In genomic region chr10:550665-551460, GRCh38 we compare ENCODE assay signal across 20 cellular contexts.
DNase-seq lines count a peak whose midpoint lies in the region; ATAC-seq and TF ChIP-seq lines count a peak whose summit lies in the region.
"Had no signal": no experiment of that assay in that cellular context is flagged by ENCODE, and none has a peak within 500 bp of the region (broad histone marks: within the 10 kb centered on the region; RNA-seq: fewer than 3 reads in every experiment).

No MANE protein-coding gene starts in this region.

- intact Hi-C loops in natural killer cell (cut with micrococcal nuclease): no loop called here
- intact Hi-C loops in sciatic nerve (cut with DNase I): no loop called here
- intact Hi-C loops in CD8-positive, alpha-beta T cell (cut with DNase I, micrococcal nuclease): no loop called here

- H3K4ac ChIP-seq in mesenchymal stem cell (ENCODE audit: low read depth in 1 of 2, low read length in 2 of 2): no peak overlapping the region

- no peak overlapping the region for H2AK5ac ChIP-seq in mesenchymal stem cell (ENCODE audit: low read length, severe bottlenecking)

- H3K4me1 ChIP-seq in mesenchymal stem cell (ENCODE audit: control insufficient read depth, insufficient read depth, low read depth, low read length): peaks cover 23% of the 10 kb centered on the region
- no peaks in the 10 kb centered on the region for H3K4me1 ChIP-seq in CD8-positive, alpha-beta T cell (ENCODE audit: insufficient read depth, low read length)
- H3K4me1 ChIP-seq: Peyer's patch, SJSA1 had no signal

- no peaks in the 10 kb centered on the region for H3K9me3 ChIP-seq in mesenchymal stem cell (ENCODE audit: control insufficient read depth, low read length)
- no peaks in the 10 kb centered on the region for H3K9me3 ChIP-seq in CD8-positive, alpha-beta T cell (ENCODE audit: low read length)
- H3K9me3 ChIP-seq: Peyer's patch, SJSA1 had no signal

- no peaks in the 10 kb centered on the region for H3K36me3 Mint-ChIP-seq in natural killer cell treated with Interleukin-12 subunit alpha and Interleukin-12 subunit beta and Interleukin-15 and Interleukin-18, amount 100 ng/mL, for 72 hours
- no peaks in the 10 kb centered on the region for H3K36me3 Mint-ChIP-seq in natural killer cell
- H3K36me3 Mint-ChIP-seq in CD8-positive, alpha-beta T cell: no peaks in the 10 kb centered on the region
- H3K36me3 Mint-ChIP-seq: CD8-positive, alpha-beta memory T cell; IgD-negative memory B cell had no signal

- no peak overlapping the region for H2BK120ac ChIP-seq in mesenchymal stem cell (ENCODE audit: low read depth, low read length)

- no peak overlapping the region for H3K27ac Mint-ChIP-seq in natural killer cell treated with Interleukin-12 subunit alpha and Interleukin-12 subunit beta and Interleukin-15 and Interleukin-18, amount 100 ng/mL, for 72 hours
- H3K27ac Mint-ChIP-seq in natural killer cell: no peak overlapping the region
- H3K27ac Mint-ChIP-seq in CD8-positive, alpha-beta T cell: no peak overlapping the region
- H3K27ac Mint-ChIP-seq: CD8-positive, alpha-beta memory T cell; GM23338; IgD-negative memory B cell had no signal

- peaks cover 30 to 42% of the 10 kb centered on the region in 2 donors for H3K27me3 Mint-ChIP-seq in natural killer cell treated with Interleukin-12 subunit alpha and Interleukin-12 subunit beta and Interleukin-15 and Interleukin-18, amount 100 ng/mL, for 72 hours
- H3K27me3 Mint-ChIP-seq in natural killer cell (ENCODE audit: low read depth in 2 of 2): peaks cover 21 to 27% of the 10 kb centered on the region in 2 donors
- H3K27me3 Mint-ChIP-seq in CD8-positive, alpha-beta T cell (ENCODE audit: low read depth): peaks cover 29% of the 10 kb centered on the region

- H3K27ac ChIP-seq in mesenchymal stem cell (ENCODE audit: low read length, poor library complexity, severe bottlenecking): no peak overlapping the region
- H3K27ac ChIP-seq in CD8-positive, alpha-beta T cell (ENCODE audit: low read depth, low read length): no peak overlapping the region
- H3K27ac ChIP-seq: Peyer's patch, SJSA1 had no signal

- DNase-seq in natural killer cell treated with Interleukin-12 subunit alpha and Interleukin-12 subunit beta and Interleukin-15 and Interleukin-18, amount 100 ng/mL, for 72 hours (ENCODE audit: low spot score): no peak
- no peak for DNase-seq in natural killer cell
- no peak for DNase-seq in mesenchymal stem cell
- DNase-seq in sciatic nerve (ENCODE audit: low spot score): peak; percentile 49
- DNase-seq in CD8-positive, alpha-beta T cell: no peak
- no peak for DNase-seq in NCI-H446 (lab: John Stamatoyannopoulos, UW)
- DNase-seq: AML-193; CD8-positive, alpha-beta memory T cell; HCEC 1CT; NCI-H1105; NCI-H2081; NCI-H2171; NCI-H345; NCI-H524 treated with DMSO at 0.1 percent for 48 hours; NCI-H82; Peyer's patch had no signal

- TF ChIP-seq CTCF in natural killer cell (IDR thresholded peaks at IDR 0.05): no peak
- TF ChIP-seq CTCF in CD8-positive, alpha-beta T cell (IDR thresholded peaks at IDR 0.05): no peak

- POLR2A ChIA-PET in CD8-positive, alpha-beta T cell (lab: Charles Lee): no interaction called here

- H4K91ac ChIP-seq in mesenchymal stem cell (ENCODE audit: low read length): peak overlapping the region; percentile 14

- H3K27me3 ChIP-seq in mesenchymal stem cell (ENCODE audit: control insufficient read depth in 1 of 2, insufficient read depth in 1 of 2, low read length in 2 of 2): no peaks in the 10 kb centered on the region
- H3K27me3 ChIP-seq in CD8-positive, alpha-beta T cell (ENCODE audit: insufficient read depth, low read length): peaks cover 4% of the 10 kb centered on the region
- H3K27me3 ChIP-seq: Peyer's patch, SJSA1 had no signal

- no peak overlapping the region for H3K9ac ChIP-seq in mesenchymal stem cell (ENCODE audit: low read length)

- no peak overlapping the region for H3K4me2 ChIP-seq in mesenchymal stem cell (ENCODE audit: low read length, poor library complexity, severe bottlenecking)
- H3K4me2 ChIP-seq: GM23338 had no signal

- H3K14ac ChIP-seq in mesenchymal stem cell (ENCODE audit: low read length in 2 of 2): no peak overlapping the region

- 95% methylated on average over 25 of the region's 25 CpGs for WGBS in mesenchymal stem cell

- peaks cover 0 to 7% of the 10 kb centered on the region in 2 experiments for H3K36me3 ChIP-seq in mesenchymal stem cell (ENCODE audit: control insufficient read depth in 1 of 2, insufficient read depth in 2 of 2, low read depth in 1 of 2, low read length in 2 of 2)
- H3K36me3 ChIP-seq in CD8-positive, alpha-beta T cell (ENCODE audit: insufficient read depth, low read length): no peaks in the 10 kb centered on the region
- H3K36me3 ChIP-seq: Peyer's patch, SJSA1 had no signal

- no peak overlapping the region for H2BK5ac ChIP-seq in mesenchymal stem cell (ENCODE audit: low read depth, low read length, poor library complexity, severe bottlenecking)

- no peak overlapping the region for H2AFZ ChIP-seq in mesenchymal stem cell (ENCODE audit: low read depth, low read length)
- H2AFZ ChIP-seq: GM23338 had no signal

- no peak overlapping the region for H3K4me3 Mint-ChIP-seq in natural killer cell treated with Interleukin-12 subunit alpha and Interleukin-12 subunit beta and Interleukin-15 and Interleukin-18, amount 100 ng/mL, for 72 hours
- no peak overlapping the region for H3K4me3 Mint-ChIP-seq in natural killer cell
- H3K4me3 Mint-ChIP-seq in CD8-positive, alpha-beta T cell: no peak overlapping the region
- H3K4me3 Mint-ChIP-seq: CD8-positive, alpha-beta memory T cell; GM23338; IgD-negative memory B cell had no signal

- peak; percentile 11 to 25 for ATAC-seq in natural killer cell treated with Interleukin-12 subunit alpha and Interleukin-12 subunit beta and Interleukin-15 and Interleukin-18, amount 100 ng/mL, for 72 hours
- ATAC-seq in natural killer cell (no peak), sciatic nerve (no peak), HG03108 (IDR thresholded peaks at IDR 0.05; ENCODE audit: unreplicated experiment) (no peak)
- ATAC-seq in CD8-positive, alpha-beta T cell: no peak
- ATAC-seq: GM23338 had no signal

- H4K8ac ChIP-seq in mesenchymal stem cell (ENCODE audit: low read length): no peak overlapping the region

- no peak overlapping the region for H3K18ac ChIP-seq in mesenchymal stem cell (ENCODE audit: low read depth in 1 of 2, low read length in 2 of 2)

- H3K9me3 Mint-ChIP-seq in natural killer cell treated with Interleukin-12 subunit alpha and Interleukin-12 subunit beta and Interleukin-15 and Interleukin-18, amount 100 ng/mL, for 72 hours: no peaks in the 10 kb centered on the region
- H3K9me3 Mint-ChIP-seq in natural killer cell: no peaks in the 10 kb centered on the region
- H3K9me3 Mint-ChIP-seq in CD8-positive, alpha-beta T cell: no peaks in the 10 kb centered on the region
- H3K9me3 Mint-ChIP-seq: GM23338, IgD-negative memory B cell had no signal

- no peak overlapping the region for H2BK12ac ChIP-seq in mesenchymal stem cell (ENCODE audit: low read length in 2 of 2)

- CTCF ChIA-PET in CD8-positive, alpha-beta T cell (lab: Charles Lee): no interaction called here

- H3K4me3 ChIP-seq in mesenchymal stem cell (ENCODE audit: insufficient read depth in 1 of 2, low read depth in 1 of 2, low read length in 2 of 2): no peak overlapping the region
- H3K4me3 ChIP-seq in CD8-positive, alpha-beta T cell (ENCODE audit: low read depth, low read length): no peak overlapping the region
- H3K4me3 ChIP-seq: GM23338, Peyer's patch, SJSA1 had no signal

- peaks cover 44% of the 10 kb centered on the region for H3K79me1 ChIP-seq in mesenchymal stem cell (replicated peaks; ENCODE audit: low read length, poor library complexity, severe bottlenecking)

- no peak overlapping the region for H3K23ac ChIP-seq in mesenchymal stem cell (ENCODE audit: low read length in 2 of 2)

- no peak overlapping the region for H2BK15ac ChIP-seq in mesenchymal stem cell (ENCODE audit: low read depth, poor library complexity, severe bottlenecking)

- H3K4me1 Mint-ChIP-seq in natural killer cell treated with Interleukin-12 subunit alpha and Interleukin-12 subunit beta and Interleukin-15 and Interleukin-18, amount 100 ng/mL, for 72 hours (ENCODE audit: low read depth in 2 of 2): no peaks in the 10 kb centered on the region
- no peaks in the 10 kb centered on the region for H3K4me1 Mint-ChIP-seq in natural killer cell
- H3K4me1 Mint-ChIP-seq in CD8-positive, alpha-beta T cell (ENCODE audit: low read depth): no peaks in the 10 kb centered on the region
- H3K4me1 Mint-ChIP-seq: CD8-positive, alpha-beta memory T cell had no signal

Comparison
In these comparisons a context has a peak if more than half of its experiments do, and no peak if none do; other contexts are left out.
1. ATAC-seq: peak in natural killer cell treated with Interleukin-12 subunit alpha and Interleukin-12 subunit beta and Interleukin-15 and Interleukin-18, amount 100 ng/mL, for 72 hours (2 of 2); none in natural killer cell (0 of 3), sciatic nerve (single experiment), HG03108 (single experiment) and CD8-positive, alpha-beta T cell (single experiment).